6 cellular contexts compared by ENCODE assay signal in genomic region chr1:166918618-166919017, GRCh38. TPM values are rescaled to one million over a fixed set of nuclear protein-coding genes. Genes with fewer than 3 reads are reported as not detected.
"Had no signal": no experiment of that assay in that cellular context is flagged by ENCODE, and none has a peak within 500 bp of the region (broad histone marks: within the 10 kb centered on the region; RNA-seq: fewer than 3 reads in every experiment).

No MANE protein-coding gene starts in this region.

- H3K27ac ChIP-seq: HL-60 had no signal

- DNase-seq: IMR-90, KBM-7 had no signal

- ATAC-seq: HepG2, K562 had no signal

- H3K9me3 Mint-ChIP-seq: IgD-negative memory B cell had no signal

- H3K27ac Mint-ChIP-seq: IgD-negative memory B cell had no signal

- H3K4me3 ChIP-seq: K562 had no signal

RNA-seq across cellular contexts. Expression of gene ILDR2, which starts 56.7 kb away (rescaled TPM):
- polyA plus RNA-seq: HepG2, IgD-negative memory B cell, IMR-90 had no signal
